Comparison of ENCODE assay signal across 8 cellular contexts in genomic region chr10:132307823-132308587, GRCh38. TPM values are rescaled to one million over a fixed set of nuclear protein-coding genes. Genes with fewer than 3 reads are reported as not detected.
DNase-seq lines count a peak whose midpoint lies in the region; ATAC-seq and TF ChIP-seq lines count a peak whose summit lies in the region.

TSS of gene STK32C (minus strand) at chr10:132307950. CDS start at chr10:132307833, 117 bp downstream.

- no peak within 1 kb of the TSS for H3K27ac Mint-ChIP-seq in activated naive CD4-positive, alpha-beta T cell treated with anti-CD3 and anti-CD28 coated beads for 36 hours

- intact Hi-C loops in activated naive CD4-positive, alpha-beta T cell treated with anti-CD3 and anti-CD28 coated beads for 36 hours (cut with micrococcal nuclease), result loop anchor here (1.0 to 10.0 kb wide), 9 partner anchors 23 to 1087 kb away; partner anchors contain the start of genes BNIP3, DPYSL4, INPP5A and MTG1

- peak within 1 kb of the TSS; percentile 85 for H3K4me3 Mint-ChIP-seq in activated naive CD4-positive, alpha-beta T cell treated with anti-CD3 and anti-CD28 coated beads for 36 hours

- no peaks in the 10 kb centered on the region for H3K36me3 Mint-ChIP-seq in activated naive CD4-positive, alpha-beta T cell treated with anti-CD3 and anti-CD28 coated beads for 36 hours (ENCODE audit: low read depth)

- H3K9me3 ChIP-seq in SK-N-MC (ENCODE audit: low read depth, low read length), result no peaks in the 10 kb centered on the region

- peak; percentile 46 for DNase-seq in DMS53 treated with DMSO at 0.1 percent for 48 hours (lab: John Stamatoyannopoulos, UW; ENCODE audit: unreplicated experiment)
- peak; percentile 91 for DNase-seq in HuH-7.5 (ENCODE audit: low spot score)
- DNase-seq in SK-N-MC (ENCODE audit: low read depth, low spot score), result no peak
- peak; percentile 90 for DNase-seq in activated naive CD4-positive, alpha-beta T cell treated with anti-CD3 and anti-CD28 coated beads for 36 hours
- DNase-seq in germinal center (ENCODE audit: low spot score), result peak; percentile 99
- DNase-seq in occipital lobe (lab: John Stamatoyannopoulos, UW), result peak; percentile 94

- no peak within 1 kb of the TSS for H3K27ac ChIP-seq in SK-N-MC

- H3K36me3 ChIP-seq in SK-N-MC (ENCODE audit: insufficient read depth, low read length), result no peaks in the 10 kb centered on the region

- CTCF ChIA-PET in activated naive CD4-positive, alpha-beta T cell treated with anti-CD3 and anti-CD28 coated beads for 36 hours (lab: Charles Lee), result no interaction called here

- peak within 1 kb of the TSS; percentile 76 for H3K4me3 ChIP-seq in SK-N-MC

- H3K9ac ChIP-seq in SK-N-MC (ENCODE audit: insufficient read length), result no peak within 1 kb of the TSS

- TF ChIP-seq CTCF in subcutaneous adipose tissue (IDR thresholded peaks at IDR 0.05; ENCODE audit: low read depth), result no peak

- peaks cover 2% of the 10 kb centered on the region for H3K27me3 Mint-ChIP-seq in activated naive CD4-positive, alpha-beta T cell treated with anti-CD3 and anti-CD28 coated beads for 36 hours (ENCODE audit: low read depth)

- peaks cover 9% of the 10 kb centered on the region for H3K4me1 Mint-ChIP-seq in activated naive CD4-positive, alpha-beta T cell treated with anti-CD3 and anti-CD28 coated beads for 36 hours (ENCODE audit: low read depth)

- no peaks in the 10 kb centered on the region for H3K9me3 Mint-ChIP-seq in activated naive CD4-positive, alpha-beta T cell treated with anti-CD3 and anti-CD28 coated beads for 36 hours

- ATAC-seq in GM21528 (IDR thresholded peaks at IDR 0.05; ENCODE audit: low FRiP score, unreplicated experiment), result peak; percentile 77

RNA-seq across cellular contexts. Expression of gene STK32C, which starts in this region (rescaled TPM):
- total RNA-seq in activated naive CD4-positive, alpha-beta T cell treated with anti-CD3 and anti-CD28 coated beads for 36 hours, result 10 to 100 TPM; 16.5 to 16.6 TPM
- total RNA-seq in occipital lobe, result 21.5 TPM
- total RNA-seq in subcutaneous adipose tissue, result 10 to 100 TPM in 3 of 4 donors, 1 to 10 TPM in 1; 2.9 to 12.3 (median 10.9) TPM
